In the genomic region with DNA sequence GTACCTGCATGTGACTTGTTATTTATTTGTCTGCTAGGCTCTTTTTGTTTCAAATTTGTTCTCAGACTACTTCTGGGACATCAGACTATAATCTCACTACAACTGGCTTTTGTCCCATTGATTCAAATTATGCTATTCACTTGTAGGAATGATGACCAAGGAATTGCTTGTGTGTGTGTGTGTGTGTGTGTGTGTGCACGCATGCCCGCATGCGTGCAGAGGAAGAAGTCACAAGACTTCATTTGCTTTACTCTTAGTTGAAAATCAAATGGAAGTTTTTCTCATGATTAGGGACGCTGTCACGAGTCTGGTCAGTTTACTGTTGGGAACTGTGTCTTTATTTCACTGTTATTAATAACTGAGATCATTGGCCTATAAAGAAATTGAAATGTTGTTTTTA, we compare ENCODE assay signal across 7 cellular contexts.
"Had no signal": no experiment of that assay in that cellular context is flagged by ENCODE, and none has a peak within 500 bp of the region (broad histone marks: within the 10 kb centered on the region; RNA-seq: fewer than 3 reads in every experiment).

No MANE protein-coding gene starts in this region.

- DNase-seq: GDM1, GF-D8 had no signal

- ATAC-seq: GM12878 had no signal

- FAIRE-seq: G401.6, GM12878, GM12891, GM12892, GM18507 had no signal
